ENCODE assay signal across 14 cellular contexts in genomic region chr7:144907577-144907976, GRCh38.
DNase-seq lines count a peak whose midpoint lies in the region; ATAC-seq, FAIRE-seq and TF ChIP-seq lines count a peak whose summit lies in the region.
"Had no signal": no experiment of that assay in that cellular context is flagged by ENCODE, and none has a peak within 500 bp of the region (broad histone marks: within the 10 kb centered on the region; RNA-seq: fewer than 3 reads in every experiment).

No MANE protein-coding gene starts in this region.

- no peak for TF ChIP-seq CTCF in coronary artery (IDR thresholded peaks at IDR 0.05)

- FAIRE-seq in HTR-8/SVneo (lab: Jason Lieb, UNC), result no peak
- FAIRE-seq: endothelial cell of umbilical vein, GM12892 had no signal

- DNase-seq in left colon (no peak), HTR-8/SVneo (ENCODE audit: insufficient read length, low spot score) (no peak), NCI-H2171 treated with DMSO at 0.1 percent for 48 hours (lab: John Stamatoyannopoulos, UW) (no peak), ureter (ENCODE audit: low spot score) (no peak), coronary artery (ENCODE audit: low spot score) (no peak)
- DNase-seq: activated T-cell treated with anti-CD3 and anti-CD28 coated beads, Interleukin-2, amount 50 U/mL, for 1 hour; COR-L47; NCI-H1694 had no signal

- H3K27ac ChIP-seq in coronary artery, result no peak overlapping the region
- H3K27ac ChIP-seq: ascending aorta had no signal

- ATAC-seq in GM18520 (IDR thresholded peaks at IDR 0.05; ENCODE audit: unreplicated experiment) (peak; percentile 58), GM21447 (IDR thresholded peaks at IDR 0.05; ENCODE audit: unreplicated experiment) (peak; percentile 70), HG03135 (IDR thresholded peaks at IDR 0.05; ENCODE audit: unreplicated experiment) (peak; percentile 55), left colon (peak; percentile 63)

- intact Hi-C loops in left colon (cut with DNase I, micrococcal nuclease), result no loop called here

- no peak overlapping the region for H3K4me3 ChIP-seq in coronary artery
- H3K4me3 ChIP-seq: ascending aorta had no signal
